8 cellular contexts compared by ENCODE assay signal in the genomic region with DNA sequence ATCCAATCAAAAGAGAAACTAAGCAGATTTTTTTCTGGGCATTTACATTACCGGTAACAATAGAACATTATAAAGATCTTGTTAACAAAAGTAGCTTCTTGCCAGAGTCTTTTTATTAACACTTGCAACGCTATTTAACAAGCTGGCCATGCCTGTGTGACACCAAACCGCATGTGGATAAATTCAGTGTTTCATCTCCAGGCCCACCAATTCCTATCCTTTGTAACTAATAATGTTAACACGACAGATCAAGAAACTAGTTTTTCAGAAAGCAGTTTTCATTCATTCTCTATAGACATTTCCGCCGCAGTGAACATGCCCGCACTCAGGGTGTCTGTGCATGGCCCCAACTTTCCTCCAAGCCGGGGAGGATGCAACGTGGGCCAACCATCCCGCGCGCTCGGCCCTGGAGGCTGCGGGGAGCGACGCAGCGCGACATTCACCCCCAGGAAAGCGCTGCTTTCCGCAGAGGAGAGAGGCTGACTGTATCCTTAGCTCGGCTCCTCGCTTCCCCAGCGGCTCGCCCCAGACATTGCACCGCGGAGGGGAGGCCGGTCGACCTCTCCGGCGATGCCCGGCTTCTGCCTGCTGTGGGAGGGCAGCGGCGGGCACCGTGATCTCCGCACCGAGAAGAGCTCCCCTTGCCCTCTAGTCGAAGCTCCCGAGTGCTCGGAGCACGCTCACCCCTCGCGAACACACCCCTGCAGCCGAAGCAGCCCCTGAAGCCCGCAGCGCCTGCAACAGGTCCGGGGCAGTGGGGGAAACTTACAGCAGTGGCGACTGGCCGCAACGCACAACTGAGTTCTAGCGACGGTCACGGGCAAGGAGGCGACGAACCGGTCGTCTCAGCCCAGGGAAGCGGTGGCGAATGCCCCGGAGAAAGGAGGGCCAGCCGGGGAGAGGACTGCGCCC. TPM values are rescaled to one million over a fixed set of nuclear protein-coding genes. Genes with fewer than 3 reads are reported as not detected.
DNase-seq lines count a peak whose midpoint lies in the region; ATAC-seq and TF ChIP-seq lines count a peak whose summit lies in the region.

No MANE protein-coding gene starts in this region.

- H3K27ac ChIP-seq in dorsolateral prefrontal cortex (peak overlapping the region; percentile 24 to 98 (median 91)), suprapubic skin (peak overlapping the region; percentile 85)

- H3K36me3 ChIP-seq in Loucy (ENCODE audit: insufficient read depth, low read length), result peaks cover 14% of the 10 kb centered on the region; the same call in 1 of the 2 replicates
- H3K36me3 ChIP-seq in suprapubic skin, result peaks cover 10% of the 10 kb centered on the region

- peak overlapping the region; percentile 89 for H3K4me2 ChIP-seq in Loucy (ENCODE audit: low read depth, low read length, poor library complexity, severe bottlenecking)

- DNase-seq in ELR (ENCODE audit: low read depth) (peak; percentile 61), dorsolateral prefrontal cortex (peak in 1 of 10 donors; percentile 53), medulla oblongata (ENCODE audit: extremely low spot score) (peak; percentile 27), suprapubic skin (ENCODE audit: low spot score in 2 of 2) (no peak), middle frontal gyrus (ENCODE audit: extremely low spot score, low spot score) (no peak)
- DNase-seq in activated CD4-positive, CD25-positive, alpha-beta regulatory T cell treated with anti-CD3 and anti-CD28 coated beads, Interleukin-2, amount 50 U/mL, for 72 hours, result peak; percentile 37

- H3K9me3 ChIP-seq in Loucy (ENCODE audit: insufficient read depth, low read depth, low read length), result no peaks in the 10 kb centered on the region
- H3K9me3 ChIP-seq in suprapubic skin, result no peaks in the 10 kb centered on the region

- H3K9ac ChIP-seq in Loucy (ENCODE audit: low read depth, low read length, poor library complexity, severe bottlenecking), result peak overlapping the region; percentile 95

- ATAC-seq in GM21786 (IDR thresholded peaks at IDR 0.05; ENCODE audit: unreplicated experiment), result peak; percentile 10

- peaks cover 55% of the 10 kb centered on the region for H3K79me2 ChIP-seq in Loucy (ENCODE audit: insufficient read depth, low read length)

- intact Hi-C loops in dorsolateral prefrontal cortex (cut with DNase I), result loop anchor here (2.0 to 10.0 kb wide), 5 partner anchors 235 to 605 kb away; no protein-coding TSS in a partner anchor

- H3F3A ChIP-seq in Loucy (ENCODE audit: low read depth), result no peaks in the 10 kb centered on the region

- WGBS in suprapubic skin, result 2% methylated on average over 27 of the region's 61 CpGs

- no peak for TF ChIP-seq POLR2A in suprapubic skin (IDR thresholded peaks at IDR 0.05)

- TF ChIP-seq CTCF in Loucy (conservative IDR thresholded peaks at IDR 0.05; ENCODE audit: low read length), result 0 out of 2 replicates have a peak, but pooled peaks have one; percentile 27
- peak in 4 of 56 donors; percentile 5 to 24 (median 10) for TF ChIP-seq CTCF in dorsolateral prefrontal cortex (IDR thresholded peaks at IDR 0.05 in 54 of 56, conservative IDR thresholded peaks at IDR 0.05 in 2 of 56; ENCODE audit: low read depth in 1 of 56, partially characterized antibody in 56 of 56)
- TF ChIP-seq CTCF in suprapubic skin (IDR thresholded peaks at IDR 0.05), result peak in 1 of 2 donors; percentile 20

- H4K20me1 ChIP-seq in Loucy (ENCODE audit: insufficient read depth, low read length, poor library complexity, severe bottlenecking), result peaks cover 18% of the 10 kb centered on the region

- peak overlapping the region; percentile 86 for H3K4me3 ChIP-seq in Loucy (ENCODE audit: low read length, poor library complexity, severe bottlenecking)
- peak overlapping the region; percentile 59 to 97 (median 82) for H3K4me3 ChIP-seq in dorsolateral prefrontal cortex
- H3K4me3 ChIP-seq in suprapubic skin, result peak overlapping the region; percentile 83

- H3K27me3 ChIP-seq in Loucy (ENCODE audit: insufficient read depth, low read length, poor library complexity, severe bottlenecking) (no peaks in the 10 kb centered on the region), dorsolateral prefrontal cortex (no peaks in the 10 kb centered on the region), suprapubic skin (no peaks in the 10 kb centered on the region)

- H3K4me1 ChIP-seq in Loucy (ENCODE audit: insufficient read depth, low read length, poor library complexity, severe bottlenecking) (peaks cover 31% of the 10 kb centered on the region), suprapubic skin (peaks cover 36% of the 10 kb centered on the region)

- TF ChIP-seq EP300 in suprapubic skin (IDR thresholded peaks at IDR 0.05), result no peak

- no peaks in the 10 kb centered on the region for H3K9me2 ChIP-seq in Loucy (replicated peaks; ENCODE audit: low read depth, low read length)

- H2AFZ ChIP-seq in Loucy (ENCODE audit: low read length), result peak overlapping the region; percentile 77

RNA-seq across cellular contexts. Expression of a gene that starts 0.7 kb away (rescaled TPM):
- total RNA-seq in dorsolateral prefrontal cortex (1,000 to 10,000 TPM in 1 of 120 experiments, 100 to 1,000 TPM in 119; 140 to 1,050 (median 576) TPM), suprapubic skin (10 to 100 TPM in 2 of 4 donors, 1 to 10 TPM in 2; 6.4 to 19.4 (median 13.0) TPM)

RNA-seq across cellular contexts. Expression of a gene that starts 45.2 kb away (rescaled TPM):
- total RNA-seq in dorsolateral prefrontal cortex (10 to 100 TPM; 30.9 to 75.5 (median 53.2) TPM), suprapubic skin (10 to 100 TPM; 46.9 to 85.8 (median 73.8) TPM)

Comparison
In these comparisons a context has a peak if more than half of its experiments do, and no peak if none do; other contexts are left out.
1. DNase-seq: peak in ELR (single experiment), activated CD4-positive, CD25-positive, alpha-beta regulatory T cell treated with anti-CD3 and anti-CD28 coated beads, Interleukin-2, amount 50 U/mL, for 72 hours (single experiment) and medulla oblongata (single experiment); none in suprapubic skin (0 of 2) and middle frontal gyrus (single experiment).
2. RNA of a gene that starts 0.7 kb away (total RNA-seq): 140 to 1,050 TPM in dorsolateral prefrontal cortex; 6.4 to 19.4 TPM in suprapubic skin; every median in the first group is over 4 times any median in the second.
3. Peak in every context shown above with its lines, with median percentiles within 50 percentile points of each other: H3K4me3 ChIP-seq.